ENCODE assay signal across 22 cellular contexts in genomic region chr2:33018271-33018670, GRCh38.
A peak's percentile ranks its signal among the peaks of the same experiment; 100 is the strongest.
DNase-seq lines count a peak whose midpoint lies in the region; ATAC-seq and TF ChIP-seq lines count a peak whose summit lies in the region.
"Had no signal": no experiment of that assay in that cellular context is flagged by ENCODE, and none has a peak within 500 bp of the region (broad histone marks: within the 10 kb centered on the region; RNA-seq: fewer than 3 reads in every experiment).

No MANE protein-coding gene starts in this region.

- H2AFZ ChIP-seq in OCI-LY7 (ENCODE audit: low read length) = no peak overlapping the region

- H3K4ac ChIP-seq in mesendoderm (ENCODE audit: low read depth, low read length) = no peak overlapping the region

- H3K4me3 ChIP-seq in right cardiac atrium (ENCODE audit: low read length) = no peak overlapping the region
- H3K4me3 ChIP-seq in OCI-LY7 (ENCODE audit: low read depth, low read length, poor library complexity, severe bottlenecking) = no peak overlapping the region
- H3K4me3 ChIP-seq in mesendoderm (ENCODE audit: low read length) = no peak overlapping the region
- H3K4me3 ChIP-seq: psoas muscle, stomach, tibial artery had no signal

- no peaks in the 10 kb centered on the region for H4K20me1 ChIP-seq in OCI-LY7 (ENCODE audit: insufficient read depth, low read length)

- H3K36me3 ChIP-seq in OCI-LY7 (ENCODE audit: insufficient read depth, low read length) = peaks cover 40% of the 10 kb centered on the region
- no peaks in the 10 kb centered on the region for H3K36me3 ChIP-seq in mesendoderm (ENCODE audit: control insufficient read depth, insufficient read depth, low read length)
- H3K36me3 ChIP-seq: neutrophil, stomach, tibial artery had no signal

- no peak overlapping the region for H3K9ac ChIP-seq in mesendoderm (ENCODE audit: low read length)

- H3K18ac ChIP-seq in mesendoderm (ENCODE audit: low read length) = peak overlapping the region; percentile 44

- H2BK5ac ChIP-seq in mesendoderm (ENCODE audit: low read length) = no peak overlapping the region

- H3K9me3 ChIP-seq in right cardiac atrium (ENCODE audit: control insufficient read depth, low read length) (no peaks in the 10 kb centered on the region), OCI-LY7 (ENCODE audit: low read length) (no peaks in the 10 kb centered on the region)
- H3K9me3 ChIP-seq: neutrophil, psoas muscle, stomach, tibial artery had no signal

- DNase-seq in right cardiac atrium (no peak), cardiac septum (ENCODE audit: low spot score) (no peak), OCI-LY7 (ENCODE audit: low spot score) (peak; percentile 24), mesendoderm (peak; percentile 83), SIG-M5 treated with dmso at 0.1 percent for 504 hours (lab: John Stamatoyannopoulos, UW; ENCODE audit: unreplicated experiment) (no peak), NCI-H1436 (lab: John Stamatoyannopoulos, UW) (no peak), retina (no peak), hepatic stellate cell (ENCODE audit: low spot score) (no peak)
- DNase-seq: activated CD4-positive, alpha-beta T cell treated with anti-CD3 and anti-CD28 coated beads for 48 hours; activated gamma-delta T cell treated with Interleukin-2 at 50 U/mL for 16 hours; activated T-cell treated with anti-CD3 and anti-CD28 coated beads, Interleukin-2, amount 50 U/mL, for 4 hours; cerebellar nuclear complex; foreskin keratinocyte; HCEC 1CT; MV-4-11; psoas muscle; small intestine; stimulated activated CD4-positive, alpha-beta T cell treated with anti-CD3 and anti-CD28 coated beads, Interleukin-1b, Interleukin-23, amount 100 ng/mL, for 48 hours; stomach; tibial artery had no signal

- H3K4me1 ChIP-seq in right cardiac atrium (ENCODE audit: control insufficient read depth, insufficient read depth, low read length) (peaks cover 13% of the 10 kb centered on the region), OCI-LY7 (ENCODE audit: insufficient read depth, low read length, poor library complexity, severe bottlenecking) (no peaks in the 10 kb centered on the region), mesendoderm (ENCODE audit: control insufficient read depth, low read depth, low read length) (peaks cover 3% of the 10 kb centered on the region)

- H3K56ac ChIP-seq in mesendoderm (ENCODE audit: low read length) = no peak overlapping the region

- no peak overlapping the region for H2AK5ac ChIP-seq in mesendoderm (ENCODE audit: low read length)

- H3K27ac ChIP-seq in right cardiac atrium (ENCODE audit: low read length) (peak overlapping the region; percentile 48), OCI-LY7 (ENCODE audit: low read depth, low read length, poor library complexity, severe bottlenecking) (no peak overlapping the region), mesendoderm (ENCODE audit: low read depth, low read length) (no peak overlapping the region)
- H3K27ac ChIP-seq: foreskin keratinocyte, neutrophil, psoas muscle, stomach, VCaP had no signal

- intact Hi-C loops in right cardiac atrium (cut with DNase I) = loop anchor here in 1 of 4 donors (5.0 kb wide), 1 partner anchor 246 kb away; no protein-coding TSS in a partner anchor
- intact Hi-C loops in cardiac septum (cut with DNase I) = no loop called here
- intact Hi-C loops in OCI-LY7 (cut with micrococcal nuclease; ENCODE audit: unreplicated experiment) = no loop called here

- H4K8ac ChIP-seq in mesendoderm (ENCODE audit: low read depth, low read length) = no peak overlapping the region

- H2BK120ac ChIP-seq in mesendoderm (ENCODE audit: low read depth, low read length) = no peak overlapping the region

- CTCF ChIA-PET in OCI-LY7 (lab: Charles Lee; ENCODE audit: unreplicated experiment) = interaction anchor here (1.3 kb wide), 1 partner anchor 16 kb away, joined by 3 read pairs; no protein-coding TSS in a partner anchor

- BruUV-seq in OCI-LY7 (replicated peaks; lab: Mats Ljungman, UMichigan) = no TSS peak

- TF ChIP-seq CTCF in OCI-LY7 (conservative IDR thresholded peaks at IDR 0.05; ENCODE audit: low read length) = no peak; the same call in 1 of the 2 replicates

- H3K4me2 ChIP-seq in OCI-LY7 (ENCODE audit: low read length) (no peak overlapping the region), mesendoderm (ENCODE audit: low read length) (no peak overlapping the region)

- POLR2A ChIA-PET in OCI-LY7 (lab: Charles Lee) = interaction anchor here (0.6 to 1.1 kb wide), 4 partner anchors 31 to 337 kb away, joined by 3 to 5 read pairs (median 4); no protein-coding TSS in a partner anchor

- H3K79me1 ChIP-seq in mesendoderm (ENCODE audit: low read length) = no peaks in the 10 kb centered on the region

- WGBS in right cardiac atrium = 93% methylated on average over 2 of the region's 2 CpGs
- WGBS in mesendoderm (ENCODE audit: extremely low coverage, insufficient coverage, low lambda C conversion rate) = no CpG with 5 or more reads among the region's 2 CpGs

- H3K79me2 ChIP-seq in OCI-LY7 (ENCODE audit: insufficient read depth, low read depth, low read length) = peaks cover 10% of the 10 kb centered on the region; the same call in 1 of the 2 replicates
- H3K79me2 ChIP-seq in mesendoderm (ENCODE audit: control insufficient read depth, insufficient read depth, low read length) = no peaks in the 10 kb centered on the region

- no peak overlapping the region for H2BK15ac ChIP-seq in mesendoderm (replicated peaks; ENCODE audit: low read depth)

- no peak for ATAC-seq in right cardiac atrium
- ATAC-seq: activated T-cell treated with anti-CD3 and anti-CD28 coated beads, Interleukin-2, amount 50 U/mL, for 4 hours; foreskin keratinocyte; psoas muscle had no signal

- no peaks in the 10 kb centered on the region for H3K9me2 ChIP-seq in OCI-LY7 (ENCODE audit: insufficient read depth, low read length)

- H3K23ac ChIP-seq in mesendoderm (ENCODE audit: low read length) = no peak overlapping the region

- no peaks in the 10 kb centered on the region for H3K27me3 ChIP-seq in right cardiac atrium (ENCODE audit: control insufficient read depth, insufficient read depth)
- H3K27me3 ChIP-seq in mesendoderm (ENCODE audit: insufficient read depth, low read length, poor library complexity) = no peaks in the 10 kb centered on the region
- H3K27me3 ChIP-seq: foreskin keratinocyte, stomach, tibial artery had no signal

- no peak overlapping the region for H4K5ac ChIP-seq in mesendoderm (ENCODE audit: low read length)

Comparison
In these comparisons a context has a peak if more than half of its experiments do, and no peak if none do; other contexts are left out.
1. DNase-seq: peak in OCI-LY7 (single experiment) and mesendoderm (single experiment); none in right cardiac atrium (0 of 3), cardiac septum (single experiment), SIG-M5 treated with dmso at 0.1 percent for 504 hours (single experiment), NCI-H1436 (single experiment), retina (single experiment) and hepatic stellate cell (single experiment).